ENCODE assay signal across 35 cellular contexts in the genomic region with DNA sequence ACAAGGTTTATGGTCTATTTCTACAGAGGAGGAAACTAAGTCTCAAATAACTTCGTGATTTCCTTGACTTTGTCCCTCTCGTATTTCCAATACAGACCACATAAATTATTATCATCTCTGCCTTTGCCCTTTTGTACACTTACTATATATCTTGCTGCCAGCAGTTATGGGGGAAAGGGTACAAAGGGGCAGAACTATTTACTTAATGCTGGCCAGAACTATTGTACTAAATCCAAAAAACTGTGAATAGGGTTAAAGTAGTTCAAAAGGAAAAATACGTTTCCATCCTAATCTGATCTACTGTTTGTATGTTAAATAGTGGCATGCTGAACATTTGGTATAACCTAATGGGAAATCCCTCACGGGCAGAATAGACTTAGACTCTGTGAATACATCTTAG.
DNase-seq lines count a peak whose midpoint lies in the region; ATAC-seq, FAIRE-seq and TF ChIP-seq lines count a peak whose summit lies in the region.
"Had no signal": no experiment of that assay in that cellular context is flagged by ENCODE, and none has a peak within 500 bp of the region (broad histone marks: within the 10 kb centered on the region; RNA-seq: fewer than 3 reads in every experiment).

No MANE protein-coding gene starts in this region.

- TF ChIP-seq RAD21 in liver (IDR thresholded peaks at IDR 0.05) (no peak), HepG2 (CRISPR knock-in tag; IDR thresholded peaks at IDR 0.05) (no peak)

- no peak overlapping the region for H2AFZ ChIP-seq in HepG2 (ENCODE audit: low read length)

- no peak overlapping the region for H3K4me3 ChIP-seq in liver (ENCODE audit: low read depth in 1 of 3, low read length in 3 of 3)
- H3K4me3 ChIP-seq in HepG2 (replicated peaks in 1 of 3; ENCODE audit: insufficient read depth in 1 of 3, low read depth in 2 of 3, low read length in 3 of 3) = no peak overlapping the region
- H3K4me3 ChIP-seq in adipocyte (ENCODE audit: low read length) = peak overlapping the region; percentile 4
- H3K4me3 ChIP-seq in right lobe of liver = no peak overlapping the region
- H3K4me3 ChIP-seq: A549; BLaER1; BLaER1 treated with 17β-estradiol and CSF1 and Interleukin-3, amounts not matched to agents 10 nM and 100 nM had no signal

- CTCF ChIA-PET in HepG2 (lab: Yijun Ruan, JAX; ENCODE audit: low intra/inter-chr PET ratio, low total read pairs) = no interaction called here

- H3K9me3 ChIP-seq in liver (ENCODE audit: control insufficient read depth in 4 of 4, low read length in 3 of 4) = no peaks in the 10 kb centered on the region
- peaks cover 73% of the 10 kb centered on the region for H3K9me3 ChIP-seq in HepG2 (ENCODE audit: low read length)
- H3K9me3 ChIP-seq in adipocyte (ENCODE audit: control insufficient read depth, low read length) = no peaks in the 10 kb centered on the region
- no peaks in the 10 kb centered on the region for H3K9me3 ChIP-seq in right lobe of liver
- H3K9me3 ChIP-seq: A549, BE2C had no signal

- ATAC-seq in HepG2 = no peak
- ATAC-seq in left lobe of liver = peak; percentile 74
- peak in 3 of 4 donors; percentile 20 to 74 (median 64) for ATAC-seq in right lobe of liver
- ATAC-seq in GM21360 (IDR thresholded peaks at IDR 0.05; ENCODE audit: unreplicated experiment) = no peak
- ATAC-seq: A549; CD8-positive, alpha-beta T cell had no signal

- H3K9ac ChIP-seq in liver (ENCODE audit: low read depth in 1 of 2, low read length in 2 of 2) (no peak overlapping the region), HepG2 (ENCODE audit: insufficient read depth, low read depth, low read length) (no peak overlapping the region), adipocyte (ENCODE audit: low read length) (no peak overlapping the region)
- H3K9ac ChIP-seq: BLaER1; BLaER1 treated with 17β-estradiol and CSF1 and Interleukin-3, amounts not matched to agents 10 nM and 100 nM had no signal

- DNase-seq in HepG2 (ENCODE audit: low spot score) (no peak), adipocyte (ENCODE audit: low read depth) (no peak), left lobe of liver (ENCODE audit: low spot score) (no peak), right lobe of liver (no peak), DMS 273 (lab: John Stamatoyannopoulos, UW; ENCODE audit: unreplicated experiment) (no peak), NCI-H774 (lab: John Stamatoyannopoulos, UW) (no peak)
- DNase-seq: 8988T; ACHN; AML-193; BE2C; C1 segment of cervical spinal cord; Caco-2; Calu3; CD4-positive, alpha-beta memory T cell; CD4-positive, alpha-beta T cell; CD4-positive, CD25-positive, alpha-beta regulatory T cell; CD8-positive, alpha-beta memory T cell; CD8-positive, alpha-beta T cell; COR-L47; DMS 273 treated with DMSO at 0.1 percent for 48 hours; DMS153; DMS53; DMS79; DMS79 treated with DMSO at 0.1 percent for 48 hours; DND-41; EL had no signal

- H3K27me3 ChIP-seq in liver (ENCODE audit: control insufficient read depth in 4 of 4, insufficient read depth in 4 of 4, low read length in 3 of 4) = peaks cover 0 to 4% (median under 1%) of the 10 kb centered on the region in 4 donors
- no peaks in the 10 kb centered on the region for H3K27me3 ChIP-seq in HepG2 (ENCODE audit: control insufficient read depth in 1 of 2, insufficient read depth in 2 of 2, low read length in 2 of 2)
- peaks cover 35% of the 10 kb centered on the region for H3K27me3 ChIP-seq in adipocyte (replicated peaks; ENCODE audit: control insufficient read depth, insufficient read depth, low read length)
- no peaks in the 10 kb centered on the region for H3K27me3 ChIP-seq in right lobe of liver

- BruUV-seq in HepG2 (replicated peaks; lab: Mats Ljungman, UMichigan) = no TSS peak

- intact Hi-C loops in HepG2 (cut with micrococcal nuclease; ENCODE audit: unreplicated experiment) (no loop called here), right lobe of liver (cut with DNase I) (no loop called here)

- H3K4me1 ChIP-seq in liver (ENCODE audit: control insufficient read depth in 4 of 4, insufficient read depth in 4 of 4, low read length in 3 of 4) (peaks cover 6 to 24% (median 21%) of the 10 kb centered on the region in 4 donors), HepG2 (ENCODE audit: insufficient read depth, low read length) (no peaks in the 10 kb centered on the region), adipocyte (ENCODE audit: control insufficient read depth, insufficient read depth, low read length) (peaks cover 18% of the 10 kb centered on the region), right lobe of liver (peaks cover 0 to 24% (median 4%) of the 10 kb centered on the region in 4 donors)
- H3K4me1 ChIP-seq: A549; BE2C; BLaER1; BLaER1 treated with 17β-estradiol and CSF1 and Interleukin-3, amounts not matched to agents 10 nM and 100 nM; Caco-2 had no signal

- TF ChIP-seq CTCF in liver (IDR thresholded peaks at IDR 0.05; ENCODE audit: low read depth, low read length, missing input control) (no peak), HepG2 (CRISPR knock-in tag; IDR thresholded peaks at IDR 0.05) (no peak), right lobe of liver (IDR thresholded peaks at IDR 0.05) (no peak)

- WGBS in liver = 34% methylated on average over 4 of the region's 4 CpGs
- WGBS in HepG2 (ENCODE audit: low lambda C conversion rate) = 0% methylated on average over 4 of the region's 4 CpGs
- 13% methylated on average over 4 of the region's 4 CpGs for WGBS in right lobe of liver (ENCODE audit: insufficient coverage, low coverage, low lambda C conversion rate, missing lambda C conversion rate)

- TF ChIP-seq POLR2A in HepG2 (IDR thresholded peaks at IDR 0.05; ENCODE audit: insufficient read depth in 1 of 2, low read depth in 2 of 2, low read length in 2 of 2) (no peak), right lobe of liver (IDR thresholded peaks at IDR 0.05) (no peak)

- TF ChIP-seq EP300 in HepG2 (IDR thresholded peaks at IDR 0.05; ENCODE audit: low read depth in 2 of 2, low read length in 2 of 2) (no peak), HepG2 (CRISPR knock-in tag; IDR thresholded peaks at IDR 0.05; ENCODE audit: borderline replicate concordance) (no peak)

- in situ Hi-C loops in HepG2 (cut with HindIII; ENCODE audit: extremely low pct_ligation_motif_present, low pct_unique_long_range_greater_than_20kb) = loop anchor here (25.0 kb wide), 1 partner anchor 1107 kb away; no protein-coding TSS in a partner anchor

- POLR2A ChIA-PET in HepG2 (lab: Yijun Ruan, JAX) = no interaction called here

- H3K4me2 ChIP-seq in HepG2 (ENCODE audit: low read depth, low read length) = no peak overlapping the region
- H3K4me2 ChIP-seq: A549; BLaER1; BLaER1 treated with 17β-estradiol and CSF1 and Interleukin-3, amounts not matched to agents 10 nM and 100 nM had no signal

- H3K27ac ChIP-seq in liver (ENCODE audit: low read depth in 1 of 2, low read length in 2 of 2) = no peak overlapping the region
- no peak overlapping the region for H3K27ac ChIP-seq in HepG2 (ENCODE audit: extremely low read length, insufficient read depth, low read length)
- no peak overlapping the region for H3K27ac ChIP-seq in right lobe of liver
- H3K27ac ChIP-seq: 22Rv1; A549; BLaER1; BLaER1 treated with 17β-estradiol and CSF1 and Interleukin-3, amounts not matched to agents 10 nM and 100 nM; C4-2B had no signal

- H3K79me2 ChIP-seq in HepG2 (ENCODE audit: insufficient read depth, low read length) = no peaks in the 10 kb centered on the region

- H4K20me1 ChIP-seq in HepG2 (ENCODE audit: insufficient read depth, low read length) = no peaks in the 10 kb centered on the region
- H4K20me1 ChIP-seq: BLaER1; BLaER1 treated with 17β-estradiol and CSF1 and Interleukin-3, amounts not matched to agents 10 nM and 100 nM had no signal

- FAIRE-seq in HepG2 (lab: Jason Lieb, UNC) = no peak
- FAIRE-seq: A204.1, A549, D721Med had no signal

- H3K36me3 ChIP-seq in liver (ENCODE audit: control insufficient read depth in 4 of 4, insufficient read depth in 3 of 4, low read depth in 1 of 4, low read length in 3 of 4) = no peaks in the 10 kb centered on the region
- no peaks in the 10 kb centered on the region for H3K36me3 ChIP-seq in HepG2 (replicated peaks in 1 of 2; ENCODE audit: control insufficient read depth in 1 of 2, insufficient read depth in 2 of 2, low read length in 2 of 2)
- no peaks in the 10 kb centered on the region for H3K36me3 ChIP-seq in adipocyte (ENCODE audit: control insufficient read depth, insufficient read depth, low read length, severe bottlenecking)
- no peaks in the 10 kb centered on the region for H3K36me3 ChIP-seq in right lobe of liver
- H3K36me3 ChIP-seq: BE2C; BLaER1; BLaER1 treated with 17β-estradiol and CSF1 and Interleukin-3, amounts not matched to agents 10 nM and 100 nM had no signal

TF ChIP-seq in liver, 16 proteins besides CTCF, POLR2A, EP300 and RAD21 (continues in another document):
- TF ChIP-seq NR2F2 (IDR thresholded peaks at IDR 0.05) (no peak), YY1 (IDR thresholded peaks at IDR 0.05) (peak; percentile 20), RXRA (IDR thresholded peaks at IDR 0.05) (peak; percentile 60 to 77), GABPA (IDR thresholded peaks at IDR 0.05 in 1 of 2, conservative IDR thresholded peaks at IDR 0.05 in 1 of 2) (no peak), EGR1 (IDR thresholded peaks at IDR 0.05; ENCODE audit: low read depth in 2 of 2) (no peak)

Comparison
In these comparisons a context has a peak if more than half of its experiments do, and no peak if none do; other contexts are left out.
1. ATAC-seq: peak in left lobe of liver (single experiment) and right lobe of liver (3 of 4); none in HepG2 (single experiment) and GM21360 (single experiment).